In the genomic region with DNA sequence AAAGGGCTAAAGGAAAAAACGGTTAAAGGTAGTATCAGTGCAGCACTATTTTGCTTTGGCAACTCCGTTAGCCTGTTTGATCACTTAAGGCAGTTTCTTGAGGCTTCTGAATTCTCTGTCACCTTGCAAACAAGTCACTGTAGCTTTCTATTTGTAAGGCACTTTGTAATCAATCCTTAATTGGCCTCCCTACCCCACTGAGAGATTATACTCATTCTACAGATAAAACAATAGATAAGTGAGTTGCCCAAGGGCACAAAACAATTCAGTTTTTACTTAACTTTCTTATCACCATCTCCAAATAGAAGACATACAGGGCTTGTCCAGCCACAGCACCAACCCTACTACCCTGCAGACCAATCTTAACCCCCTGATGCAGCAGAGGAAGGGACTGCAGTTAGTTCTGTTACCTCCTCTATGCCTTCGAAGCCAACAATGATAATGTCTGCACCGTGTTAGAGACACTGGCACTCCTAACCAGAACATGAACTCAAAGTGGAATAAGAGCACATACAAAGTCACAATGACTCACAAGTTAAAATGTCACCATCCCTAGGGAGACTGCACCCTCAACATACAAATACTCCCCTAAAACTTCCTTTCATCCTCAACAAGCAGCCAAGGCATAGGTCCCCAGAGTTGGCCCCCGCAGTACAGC, we compare ENCODE assay signal across 9 cellular contexts. TPM values are rescaled to one million over a fixed set of nuclear protein-coding genes. Genes with fewer than 3 reads are reported as not detected.
A peak's percentile ranks its signal among the peaks of the same experiment; 100 is the strongest.
DNase-seq lines count a peak whose midpoint lies in the region; ATAC-seq and TF ChIP-seq lines count a peak whose summit lies in the region.
"Had no signal": no experiment of that assay in that cellular context is flagged by ENCODE, and none has a peak within 500 bp of the region (broad histone marks: within the 10 kb centered on the region; RNA-seq: fewer than 3 reads in every experiment).

No MANE protein-coding gene starts in this region.

- no peak for TF ChIP-seq CTCF in A673 (conservative IDR thresholded peaks at IDR 0.05; ENCODE audit: low read depth, low read length)
- TF ChIP-seq CTCF in HEK293 (tag by site-specific recombination; IDR thresholded peaks at IDR 0.05) = no peak
- TF ChIP-seq CTCF in adrenal gland (IDR thresholded peaks at IDR 0.05) = no peak
- no peak for TF ChIP-seq CTCF in GM13976 (IDR thresholded peaks at IDR 0.05; ENCODE audit: borderline replicate concordance, control extremely low read depth, extremely low read depth, insufficient read depth, missing control alignments)

- no peak overlapping the region for H3K27ac Mint-ChIP-seq in memory B cell

- H3K9me3 Mint-ChIP-seq in memory B cell = no peaks in the 10 kb centered on the region

- H3K9me3 ChIP-seq in A673 (ENCODE audit: low read depth, low read length, poor library complexity, severe bottlenecking) (no peaks in the 10 kb centered on the region), HEK293 (ENCODE audit: control insufficient read depth, insufficient read depth, low read depth, low read length) (no peaks in the 10 kb centered on the region), adrenal gland (replicated peaks in 1 of 3) (no peaks in the 10 kb centered on the region)

- H3K27me3 Mint-ChIP-seq in memory B cell = no peaks in the 10 kb centered on the region

- peaks cover 36% of the 10 kb centered on the region for H3K4me1 Mint-ChIP-seq in memory B cell

- POLR2A ChIA-PET in A673 (lab: Charles Lee; ENCODE audit: low non-redundant PET) = no interaction called here
- POLR2A ChIA-PET in HEK293 (lab: Yijun Ruan, JAX) = no interaction called here

- in situ Hi-C loops in GM13976 (cut with MboI; ENCODE audit: low sequenced_read_pairs, unreplicated experiment) = loop anchor here (25.0 kb wide), 2 partner anchors 118 to 182 kb away; partner anchors contain the start of gene IDS

- 44 to 66% (median 57%) methylated on average over 4 to 5 of the region's 5 CpGs for WGBS in adrenal gland, 4 donors

- no peak overlapping the region for H3K27ac ChIP-seq in A673 (ENCODE audit: low read depth, low read length, poor library complexity, severe bottlenecking)
- 0 out of 2 replicates have a peak overlapping the region, but pooled peaks have one; percentile 74 for H3K27ac ChIP-seq in HEK293 (ENCODE audit: extremely low read depth, low read depth, low read length)
- H3K27ac ChIP-seq in adrenal gland = peak overlapping the region in 3 of 5 donors; percentile 64 to 77 (median 73)

- BruUV-seq in A673 (replicated peaks; lab: Mats Ljungman, UMichigan) = TSS peak; percentile 24

- H3K36me3 Mint-ChIP-seq in memory B cell = no peaks in the 10 kb centered on the region

- intact Hi-C loops in A673 (cut with micrococcal nuclease; ENCODE audit: unreplicated experiment) = no loop called here
- intact Hi-C loops in adrenal gland (cut with DNase I) = no loop called here

- ATAC-seq in memory B cell (ENCODE audit: low read depth) (no peak), GM19328 (IDR thresholded peaks at IDR 0.05; ENCODE audit: unreplicated experiment) (no peak)

- CTCF ChIA-PET in A673 (lab: Charles Lee) (no interaction called here), HEK293 (lab: Yijun Ruan, JAX) (no interaction called here)

- H3K36me3 ChIP-seq in A673 (ENCODE audit: insufficient read depth, low read length, poor library complexity, severe bottlenecking) (no peaks in the 10 kb centered on the region), HEK293 (ENCODE audit: control insufficient read depth in 2 of 2, insufficient read depth in 1 of 2, low read length in 2 of 2) (no peaks in the 10 kb centered on the region), adrenal gland (replicated peaks in 1 of 2) (no peaks in the 10 kb centered on the region)

- H3K4me1 ChIP-seq in A673 (ENCODE audit: insufficient read depth, low read length, poor library complexity, severe bottlenecking) (no peaks in the 10 kb centered on the region), HEK293 (ENCODE audit: control insufficient read depth, insufficient read depth, low read length) (no peaks in the 10 kb centered on the region; the same call in 1 of the 2 replicates), adrenal gland (replicated peaks in 1 of 2) (peaks cover 7 to 21% of the 10 kb centered on the region in 2 donors)

- no peak for DNase-seq in A673 (ENCODE audit: low spot score)
- DNase-seq in adrenal gland = no peak
- DNase-seq in memory B cell (ENCODE audit: low spot score in 2 of 2) = no peak
- no peak for DNase-seq in NCI-H1930 (lab: John Stamatoyannopoulos, UW)
- DNase-seq in DMS114 treated with DMSO at 0.1 percent for 48 hours (lab: John Stamatoyannopoulos, UW; ENCODE audit: unreplicated experiment) = no peak
- no peak for DNase-seq in GM13976 (ENCODE audit: low spot score)

- TF ChIP-seq POLR2A in adrenal gland (IDR thresholded peaks at IDR 0.05) = no peak

- H3K4me3 Mint-ChIP-seq in memory B cell = peak overlapping the region; percentile 95

- H3K4me3 ChIP-seq in A673 (ENCODE audit: low read depth, low read length, poor library complexity, severe bottlenecking) (peak overlapping the region; percentile 66), HEK293 (ENCODE audit: low read depth, low read length) (peak overlapping the region; percentile 70; the same call in 1 of the 2 replicates), adrenal gland (peak overlapping the region in 1 of 4 donors; percentile 76)

- H3K27me3 ChIP-seq in A673 (replicated peaks; ENCODE audit: insufficient read depth, low read depth, low read length, poor library complexity) = no peaks in the 10 kb centered on the region
- no peaks in the 10 kb centered on the region for H3K27me3 ChIP-seq in adrenal gland

TF ChIP-seq in HEK293, 187 proteins besides CTCF, POLR2A, EP300 and RAD21:
- TF ChIP-seq, protein P1, sequence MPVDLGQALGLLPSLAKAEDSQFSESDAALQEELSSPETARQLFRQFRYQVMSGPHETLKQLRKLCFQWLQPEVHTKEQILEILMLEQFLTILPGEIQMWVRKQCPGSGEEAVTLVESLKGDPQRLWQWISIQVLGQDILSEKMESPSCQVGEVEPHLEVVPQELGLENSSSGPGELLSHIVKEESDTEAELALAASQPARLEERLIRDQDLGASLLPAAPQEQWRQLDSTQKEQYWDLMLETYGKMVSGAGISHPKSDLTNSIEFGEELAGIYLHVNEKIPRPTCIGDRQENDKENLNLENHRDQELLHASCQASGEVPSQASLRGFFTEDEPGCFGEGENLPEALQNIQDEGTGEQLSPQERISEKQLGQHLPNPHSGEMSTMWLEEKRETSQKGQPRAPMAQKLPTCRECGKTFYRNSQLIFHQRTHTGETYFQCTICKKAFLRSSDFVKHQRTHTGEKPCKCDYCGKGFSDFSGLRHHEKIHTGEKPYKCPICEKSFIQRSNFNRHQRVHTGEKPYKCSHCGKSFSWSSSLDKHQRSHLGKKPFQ (tag by site-specific recombination; IDR thresholded peaks at IDR 0.05) = no peak
- TF ChIP-seq TRIM28 (IDR thresholded peaks at IDR 0.05; ENCODE audit: borderline replicate concordance, low read length) (0 out of 2 replicates have a peak, but pooled peaks have one; percentile 33), TCF7L2 (IDR thresholded peaks at IDR 0.05; ENCODE audit: borderline replicate concordance, low read depth, low read length) (peak; percentile 54; the same call in 1 of the 2 replicates), FEZF1 (tag by site-specific recombination; IDR thresholded peaks at IDR 0.05) (no peak)
- TF ChIP-seq, protein P2, sequence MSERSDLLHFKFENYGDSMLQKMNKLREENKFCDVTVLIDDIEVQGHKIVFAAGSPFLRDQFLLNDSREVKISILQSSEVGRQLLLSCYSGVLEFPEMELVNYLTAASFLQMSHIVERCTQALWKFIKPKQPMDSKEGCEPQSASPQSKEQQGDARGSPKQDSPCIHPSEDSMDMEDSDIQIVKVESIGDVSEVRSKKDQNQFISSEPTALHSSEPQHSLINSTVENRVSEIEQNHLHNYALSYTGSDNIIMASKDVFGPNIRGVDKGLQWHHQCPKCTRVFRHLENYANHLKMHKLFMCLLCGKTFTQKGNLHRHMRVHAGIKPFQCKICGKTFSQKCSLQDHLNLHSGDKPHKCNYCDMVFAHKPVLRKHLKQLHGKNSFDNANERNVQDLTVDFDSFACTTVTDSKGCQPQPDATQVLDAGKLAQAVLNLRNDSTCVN (tag by site-specific recombination; optimal IDR thresholded peaks at IDR 0.05) = no peak

RNA-seq across cellular contexts. Expression of gene TMEM185A, which starts 1.7 kb away (rescaled TPM):
- total RNA-seq in A673 (2021) = 18.4 and 23.6 TPM in 2 replicates
- total RNA-seq in adrenal gland = 10 to 100 TPM; 15.3 to 38.0 (median 21.7) TPM
- 10 to 100 TPM; 14.8 to 20.2 (median 16.8) TPM for polyA plus RNA-seq in adrenal gland

RNA-seq across cellular contexts. Expression of gene HSFX2, which starts 34.7 kb away (rescaled TPM):
- total RNA-seq in A673 (2021) (not detected in 2 replicates), adrenal gland (under 1 TPM in 2 of 8 donors, not detected in 6; 0.18 to 0.70 TPM)
- polyA plus RNA-seq in adrenal gland = 1 to 10 TPM in 2 of 3 donors, not detected in 1; 1.8 to 2.5 TPM

RNA-seq across cellular contexts. Expression of gene MAGEA9B, which starts 42.6 kb away (rescaled TPM):
- total RNA-seq in A673 (2021) (not detected in 2 replicates), adrenal gland (not detected)
- polyA plus RNA-seq in adrenal gland = not detected
- polyA plus RNA-seq: esophagus had no signal
